In the genomic region with DNA sequence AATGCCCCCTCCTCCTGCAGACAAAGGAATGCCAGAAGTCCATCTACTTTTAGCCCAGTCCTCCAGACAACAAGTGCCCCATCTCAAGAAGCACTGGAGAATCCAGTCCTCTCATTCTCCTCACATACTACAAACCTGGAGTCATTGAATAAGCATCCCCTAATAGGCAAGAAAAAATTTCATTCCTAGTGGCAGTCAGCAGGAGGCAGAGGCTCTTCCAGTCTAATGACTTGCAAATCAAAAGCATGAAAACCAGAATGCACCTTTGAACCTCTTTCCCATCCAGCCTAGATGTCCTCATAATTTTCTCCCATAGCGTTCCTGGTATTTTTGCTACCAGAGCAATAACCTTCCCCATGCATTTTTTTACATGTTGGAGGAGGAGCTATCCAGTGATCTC, we compare ENCODE assay signal across 19 cellular contexts.
DNase-seq lines count a peak whose midpoint lies in the region; ATAC-seq and TF ChIP-seq lines count a peak whose summit lies in the region.
"Had no signal": no experiment of that assay in that cellular context is flagged by ENCODE, and none has a peak within 500 bp of the region (broad histone marks: within the 10 kb centered on the region; RNA-seq: fewer than 3 reads in every experiment).

No MANE protein-coding gene starts in this region.

- H3K27ac ChIP-seq in cardiac muscle cell: no peak overlapping the region
- H3K27ac ChIP-seq in right atrium auricular region: peak overlapping the region in 1 of 2 donors; percentile 83
- H3K27ac ChIP-seq: ascending aorta, upper lobe of right lung had no signal

- peak; percentile 6 for TF ChIP-seq CTCF in cardiac muscle cell (IDR thresholded peaks at IDR 0.05; ENCODE audit: low read depth, low read length)
- no peak for TF ChIP-seq CTCF in right atrium auricular region (IDR thresholded peaks at IDR 0.05)

- H3K4me1 ChIP-seq in cardiac muscle cell (ENCODE audit: low read depth) (peaks cover 4% of the 10 kb centered on the region), right atrium auricular region (peaks cover 0 to 30% of the 10 kb centered on the region in 2 donors)
- H3K4me1 ChIP-seq: ascending aorta, upper lobe of right lung had no signal

- DNase-seq in cardiac muscle cell (ENCODE audit: low read depth in 1 of 2, low spot score in 1 of 2) (peak in 1 of 2 donors; percentile 37), right atrium auricular region (ENCODE audit: low spot score) (no peak), astrocyte of the hippocampus (ENCODE audit: low read depth, low spot score) (peak; percentile 61), fibroblast of the conjunctiva (ENCODE audit: low read depth) (peak; percentile 16), NCI-H2107 treated with DMSO at 0.1 percent for 48 hours (lab: John Stamatoyannopoulos, UW; ENCODE audit: unreplicated experiment) (no peak), COLO829 (ENCODE audit: low spot score) (no peak)
- DNase-seq in activated CD4-positive, CD25-positive, alpha-beta regulatory T cell (lab: John Stamatoyannopoulos, UW): no peak
- DNase-seq: activated CD4-positive, alpha-beta T cell treated with anti-CD3 and anti-CD28 coated beads for 1 hour; effector CD4-positive, alpha-beta T cell; GDM1; naive thymus-derived CD8-positive, alpha-beta T cell; NCI-H1417 treated with DMSO at 0.1 percent for 48 hours; NCI-H345; SHP77 treated with DMSO at 0.1 percent for 48 hours; upper lobe of right lung had no signal

- H3K4me3 ChIP-seq in cardiac muscle cell (no peak overlapping the region), right atrium auricular region (no peak overlapping the region)
- H3K4me3 ChIP-seq: ascending aorta, GM23338, lung, upper lobe of right lung had no signal

- H3K36me3 ChIP-seq in cardiac muscle cell (no peaks in the 10 kb centered on the region), right atrium auricular region (no peaks in the 10 kb centered on the region)
- H3K36me3 ChIP-seq: ascending aorta, upper lobe of right lung had no signal

- ATAC-seq in GM19395 (IDR thresholded peaks at IDR 0.05; ENCODE audit: unreplicated experiment): no peak
- ATAC-seq: GM23338; naive thymus-derived CD8-positive, alpha-beta T cell had no signal

- H3K9me3 ChIP-seq in cardiac muscle cell (ENCODE audit: low read depth) (no peaks in the 10 kb centered on the region), right atrium auricular region (no peaks in the 10 kb centered on the region)
- H3K9me3 ChIP-seq: upper lobe of right lung had no signal

- H3K27me3 ChIP-seq in cardiac muscle cell: no peaks in the 10 kb centered on the region
- H3K27me3 ChIP-seq in right atrium auricular region: no peaks in the 10 kb centered on the region
- H3K27me3 ChIP-seq: ascending aorta, upper lobe of right lung had no signal

Comparison
In these comparisons a context has a peak if more than half of its experiments do, and no peak if none do; other contexts are left out.
1. DNase-seq: peak in astrocyte of the hippocampus (single experiment) and fibroblast of the conjunctiva (single experiment); none in right atrium auricular region (single experiment), NCI-H2107 treated with DMSO at 0.1 percent for 48 hours (single experiment), activated CD4-positive, CD25-positive, alpha-beta regulatory T cell (0 of 4) and COLO829 (single experiment).